In genomic region chr18:12048827-12049175, GRCh38 we compare ENCODE assay signal across 18 cellular contexts. TPM values are rescaled to one million over a fixed set of nuclear protein-coding genes. Genes with fewer than 3 reads are reported as not detected.
DNase-seq lines count a peak whose midpoint lies in the region; ATAC-seq and TF ChIP-seq lines count a peak whose summit lies in the region.
"Had no signal": no experiment of that assay in that cellular context is flagged by ENCODE, and none has a peak within 500 bp of the region (broad histone marks: within the 10 kb centered on the region; RNA-seq: fewer than 3 reads in every experiment).

No MANE protein-coding gene starts in this region.

- H3K4me1 ChIP-seq in left lung: peaks cover 0 to 3% of the 10 kb centered on the region in 2 donors

- in situ Hi-C loops in astrocyte of the spinal cord (cut with HindIII; ENCODE audit: low sequenced_read_pairs): no loop called here

- H3K9me3 ChIP-seq in AG04450 (ENCODE audit: control insufficient read depth, insufficient read depth, low read length) (no peaks in the 10 kb centered on the region; the same call in 1 of the 2 replicates), left lung (no peaks in the 10 kb centered on the region)
- H3K9me3 ChIP-seq: BLaER1 treated with 17β-estradiol and CSF1 and Interleukin-3, amounts not matched to agents 10 nM and 100 nM; heart left ventricle had no signal

- DNase-seq in AG04450 (ENCODE audit: low read depth, low spot score) (peak; percentile 20), HFFc6 (peak; percentile 2), astrocyte of the spinal cord (ENCODE audit: low read depth, low spot score) (peak; percentile 72), left lung (no peak), NCI-H1417 (lab: John Stamatoyannopoulos, UW) (no peak)
- no peak for DNase-seq in activated CD4-positive, alpha-beta memory T cell treated with anti-CD3 and anti-CD28 coated beads, Interleukin-2, amount 10 ng/mL, durations not matched to agents 7 days and 5 days
- DNase-seq: activated CD8-positive, alpha-beta memory T cell treated with anti-CD3 and anti-CD28 coated beads for 24 hours; activated naive CD4-positive, alpha-beta T cell treated with anti-CD3 and anti-CD28 coated beads, Interleukin-2, amount 50 U/mL, for 16 hours; heart left ventricle; Karpas-422; NCI-H2171; T-helper 2 cell had no signal

- POLR2A ChIA-PET in AG04450 (lab: Yijun Ruan, JAX): no interaction called here
- POLR2A ChIA-PET in activated CD4-positive, alpha-beta memory T cell treated with anti-CD3 and anti-CD28 coated beads, Interleukin-2, amount 10 ng/mL, durations not matched to agents 7 days and 5 days (lab: Charles Lee): no interaction called here

- CTCF ChIA-PET in AG04450 (lab: Charles Lee): interaction anchor here (1.0 to 3.2 kb wide), 3 partner anchors 10 to 316 kb away, joined by 3 to 33 read pairs (median 4); no protein-coding TSS in a partner anchor
- CTCF ChIA-PET in activated CD4-positive, alpha-beta memory T cell treated with anti-CD3 and anti-CD28 coated beads, Interleukin-2, amount 10 ng/mL, durations not matched to agents 7 days and 5 days (lab: Charles Lee): interaction anchor here (1.2 kb wide), 1 partner anchor 10 kb away, joined by 3 read pairs; no protein-coding TSS in a partner anchor

- no peaks in the 10 kb centered on the region for H3K36me3 Mint-ChIP-seq in HFFc6 (ENCODE audit: low read depth)
- no peaks in the 10 kb centered on the region for H3K36me3 Mint-ChIP-seq in activated CD4-positive, alpha-beta memory T cell treated with anti-CD3 and anti-CD28 coated beads, Interleukin-2, amount 10 ng/mL, durations not matched to agents 7 days and 5 days (ENCODE audit: low read depth)

- TF ChIP-seq CTCF in AG04450 (IDR thresholded peaks at IDR 0.05; ENCODE audit: low read depth, low read length) (no peak), HFFc6 (IDR thresholded peaks at IDR 0.05) (no peak), astrocyte of the spinal cord (IDR thresholded peaks at IDR 0.05; ENCODE audit: low read depth, low read length) (no peak), left lung (IDR thresholded peaks at IDR 0.05) (no peak)

- H3K9me3 Mint-ChIP-seq in HFFc6: no peaks in the 10 kb centered on the region
- no peaks in the 10 kb centered on the region for H3K9me3 Mint-ChIP-seq in activated CD4-positive, alpha-beta memory T cell treated with anti-CD3 and anti-CD28 coated beads, Interleukin-2, amount 10 ng/mL, durations not matched to agents 7 days and 5 days

- H3K27me3 ChIP-seq in AG04450 (ENCODE audit: control insufficient read depth, insufficient read depth, low read length) (no peaks in the 10 kb centered on the region), left lung (no peaks in the 10 kb centered on the region)
- H3K27me3 ChIP-seq: BLaER1 treated with 17β-estradiol and CSF1 and Interleukin-3, amounts not matched to agents 10 nM and 100 nM had no signal

- no peaks in the 10 kb centered on the region for H3K36me3 ChIP-seq in left lung
- H3K36me3 ChIP-seq: BLaER1 treated with 17β-estradiol and CSF1 and Interleukin-3, amounts not matched to agents 10 nM and 100 nM; heart left ventricle had no signal

- peaks cover 9% of the 10 kb centered on the region for H3K4me1 Mint-ChIP-seq in HFFc6 (ENCODE audit: low read depth)
- H3K4me1 Mint-ChIP-seq in activated CD4-positive, alpha-beta memory T cell treated with anti-CD3 and anti-CD28 coated beads, Interleukin-2, amount 10 ng/mL, durations not matched to agents 7 days and 5 days: peaks cover 8% of the 10 kb centered on the region

- no peak overlapping the region for H3K4me3 Mint-ChIP-seq in HFFc6
- H3K4me3 Mint-ChIP-seq in activated CD4-positive, alpha-beta memory T cell treated with anti-CD3 and anti-CD28 coated beads, Interleukin-2, amount 10 ng/mL, durations not matched to agents 7 days and 5 days: no peak overlapping the region

- H3K4me3 ChIP-seq in AG04450 (ENCODE audit: low read depth, low read length) (peak overlapping the region; percentile 35), astrocyte of the spinal cord (ENCODE audit: low read depth, low read length) (no peak overlapping the region), left lung (no peak overlapping the region)
- H3K4me3 ChIP-seq: BLaER1 treated with 17β-estradiol and CSF1 and Interleukin-3, amounts not matched to agents 10 nM and 100 nM; heart left ventricle; lung had no signal

- intact Hi-C loops in left lung (cut with DNase I): no loop called here

- peak overlapping the region; percentile 87 for H3K27ac ChIP-seq in AG04450 (ENCODE audit: low read depth, low read length)
- H3K27ac ChIP-seq in left lung: no peak overlapping the region
- H3K27ac ChIP-seq: heart left ventricle had no signal

- 0 out of 2 replicates have a peak overlapping the region, but pooled peaks have one; percentile 23 for H3K27ac Mint-ChIP-seq in HFFc6
- no peak overlapping the region for H3K27ac Mint-ChIP-seq in activated CD4-positive, alpha-beta memory T cell treated with anti-CD3 and anti-CD28 coated beads, Interleukin-2, amount 10 ng/mL, durations not matched to agents 7 days and 5 days

- ATAC-seq in left lung (peak; percentile 9), GM21515 (IDR thresholded peaks at IDR 0.05; ENCODE audit: unreplicated experiment) (no peak), GM21529 (IDR thresholded peaks at IDR 0.05; ENCODE audit: unreplicated experiment) (no peak)

- peaks cover 13% of the 10 kb centered on the region for H3K27me3 Mint-ChIP-seq in HFFc6 (ENCODE audit: insufficient read depth)
- H3K27me3 Mint-ChIP-seq in activated CD4-positive, alpha-beta memory T cell treated with anti-CD3 and anti-CD28 coated beads, Interleukin-2, amount 10 ng/mL, durations not matched to agents 7 days and 5 days: peaks cover 21% of the 10 kb centered on the region

RNA-seq across cellular contexts. Expression of gene ANKRD62, which starts 44.8 kb away (rescaled TPM):
- polyA plus RNA-seq in AG04450 (2011; rRNA removed): not detected in 2 replicates
- polyA minus RNA-seq in AG04450 (2011; rRNA and poly(A)+ RNA removed): not detected in 2 replicates
- total RNA-seq in HFFc6 (2021; fragmentation: NEBNext Ultra II Directional; extraction: Animal tissue kit (Norgen Biotek cat#: 25700)): not detected
- under 1 TPM in 1 of 2 donors, not detected in 1; 0.20 TPM for total RNA-seq in left lung
- total RNA-seq in activated CD4-positive, alpha-beta memory T cell treated with anti-CD3 and anti-CD28 coated beads, Interleukin-2, amount 10 ng/mL, durations not matched to agents 7 days and 5 days: not detected
- total RNA-seq: dermis microvascular lymphatic vessel endothelial cell, G401, heart left ventricle had no signal
- polyA plus RNA-seq: heart left ventricle had no signal

Comparison
In these comparisons a context has a peak if more than half of its experiments do, and no peak if none do; other contexts are left out.
1. DNase-seq: peak in AG04450 (single experiment), HFFc6 (single experiment) and astrocyte of the spinal cord (single experiment); none in left lung (0 of 2), NCI-H1417 (0 of 3) and activated CD4-positive, alpha-beta memory T cell treated with anti-CD3 and anti-CD28 coated beads, Interleukin-2, amount 10 ng/mL, durations not matched to agents 7 days and 5 days (single experiment).